8 cellular contexts compared by ENCODE assay signal in genomic region chr17:31023171-31023570, GRCh38. TPM values are rescaled to one million over a fixed set of nuclear protein-coding genes. Genes with fewer than 3 reads are reported as not detected.
DNase-seq lines count a peak whose midpoint lies in the region; ATAC-seq, FAIRE-seq and TF ChIP-seq lines count a peak whose summit lies in the region.
"Not testable (repeated sequence)": the region's sequence is repeated elsewhere in the genome, so short reads cannot be mapped to it uniquely, and the experiment has no call there.

No MANE protein-coding gene starts in this region.

- not testable (repeated sequence) for H3K27me3 Mint-ChIP-seq in GM23338 (ENCODE audit: insufficient read depth, low read depth, poor library complexity); WTC11 (ENCODE audit: low read depth)

- not testable (repeated sequence) for H3K27ac ChIP-seq in GM23338 (ENCODE audit: low read depth); Panc1 (ENCODE audit: low read length); right lobe of liver; small intestine (ENCODE audit: low read depth in 1 of 2, low read length in 1 of 2)

- H3K4me3 Mint-ChIP-seq in GM23338, WTC11: not testable (repeated sequence)

- POLR2A ChIA-PET in Panc1 (lab: Charles Lee); WTC11 (lab: Charles Lee): not testable (repeated sequence)

- not testable (repeated sequence) for TF ChIP-seq CTCF in GM23338 (conservative IDR thresholded peaks at IDR 0.05; ENCODE audit: low read depth in 2 of 2); Panc1 (IDR thresholded peaks at IDR 0.05); WTC11 (IDR thresholded peaks at IDR 0.05); right lobe of liver (IDR thresholded peaks at IDR 0.05); mucosa of descending colon (IDR thresholded peaks at IDR 0.05)

- in situ Hi-C loops in Panc1 (cut with HindIII; ENCODE audit: low pct_unique_long_range_greater_than_20kb, low sequenced_read_pairs), result not testable (repeated sequence)

- intact Hi-C loops in Panc1 (cut with micrococcal nuclease; ENCODE audit: unreplicated experiment); left colon (cut with DNase I, micrococcal nuclease); right lobe of liver (cut with DNase I); mucosa of descending colon (cut with DNase I, micrococcal nuclease): not testable (repeated sequence)

- not testable (repeated sequence) for H3K4me1 Mint-ChIP-seq in GM23338, WTC11

- 17% methylated on average over 1 of the region's 2 CpGs for WGBS in right lobe of liver (ENCODE audit: insufficient coverage, low coverage, low lambda C conversion rate, missing lambda C conversion rate)
- WGBS in small intestine, 3 donors, result 14 to 24% (median 20%) methylated on average over 1 of the region's 2 CpGs

- not testable (repeated sequence) for H3K9me3 ChIP-seq in Panc1 (ENCODE audit: control insufficient read depth, insufficient read depth, low read depth, low read length); right lobe of liver; mucosa of descending colon; small intestine (ENCODE audit: control insufficient read depth, low read depth)

- H3K4me3 ChIP-seq in GM23338; Panc1 (ENCODE audit: low read depth in 2 of 2, low read length in 2 of 2); right lobe of liver; mucosa of descending colon; small intestine (ENCODE audit: low read depth in 1 of 2, low read length in 2 of 2): not testable (repeated sequence)

- CTCF ChIA-PET in Panc1 (lab: Charles Lee); WTC11 (lab: Charles Lee): not testable (repeated sequence)

- not testable (repeated sequence) for H3F3A ChIP-seq in GM23338 (replicated peaks; ENCODE audit: low read depth)

- not testable (repeated sequence) for H4K20me1 ChIP-seq in GM23338 (replicated peaks; ENCODE audit: insufficient read depth)

- not testable (repeated sequence) for H3K79me2 ChIP-seq in GM23338 (replicated peaks; ENCODE audit: insufficient read depth)

- H3K9me3 Mint-ChIP-seq in GM23338, WTC11: not testable (repeated sequence)

- not testable (repeated sequence) for DNase-seq in GM23338 (ENCODE audit: low spot score); Panc1 (ENCODE audit: low read depth, low spot score); WTC11 (ENCODE audit: low spot score); left colon; left lobe of liver (ENCODE audit: low spot score); right lobe of liver; mucosa of descending colon
- DNase-seq in small intestine, result peak; percentile 27

- not testable (repeated sequence) for H3K36me3 ChIP-seq in GM23338 (ENCODE audit: insufficient read depth); Panc1 (ENCODE audit: control insufficient read depth, insufficient read depth, low read length); right lobe of liver; mucosa of descending colon (ENCODE audit: low read depth); small intestine (ENCODE audit: control insufficient read depth in 2 of 2, insufficient read depth in 2 of 2, low read length in 2 of 2)

- H3K36me3 Mint-ChIP-seq in GM23338 (ENCODE audit: low read depth); WTC11: not testable (repeated sequence)

- H3K4me1 ChIP-seq in GM23338 (ENCODE audit: insufficient read depth); Panc1 (ENCODE audit: control insufficient read depth, insufficient read depth, low read length); right lobe of liver; mucosa of descending colon (ENCODE audit: low read depth); small intestine (ENCODE audit: control insufficient read depth in 2 of 2, insufficient read depth in 1 of 2, low read depth in 1 of 2, low read length in 1 of 2): not testable (repeated sequence)

- H2AFZ ChIP-seq in GM23338, result not testable (repeated sequence)

- BruUV-seq in Panc1 (replicated peaks; lab: Mats Ljungman, UMichigan), result TSS peak; percentile 27

- H3K27ac Mint-ChIP-seq in GM23338, result peak overlapping the region; percentile 18
- peak overlapping the region; percentile 68; the same call in 1 of the 2 replicates for H3K27ac Mint-ChIP-seq in WTC11

- not testable (repeated sequence) for TF ChIP-seq POLR2A in right lobe of liver (IDR thresholded peaks at IDR 0.05)

- FAIRE-seq in small intestine (lab: Jason Lieb, UNC), result not testable (repeated sequence)

- not testable (repeated sequence) for H3K4me2 ChIP-seq in GM23338

- H3K9me2 ChIP-seq in GM23338 (ENCODE audit: insufficient read depth), result not testable (repeated sequence)

- H3K27me3 ChIP-seq in GM23338 (ENCODE audit: insufficient read depth); Panc1 (ENCODE audit: control insufficient read depth, insufficient read depth, low read length); right lobe of liver; small intestine (ENCODE audit: control insufficient read depth in 2 of 2, insufficient read depth in 2 of 2, low read length in 2 of 2): not testable (repeated sequence)

- ATAC-seq in GM23338, result peak; percentile 47; the same call in 1 of the 3 replicates
- ATAC-seq in Panc1, WTC11: not testable (repeated sequence)
- peak; percentile 100 for ATAC-seq in left colon
- peak; percentile 100 for ATAC-seq in left lobe of liver
- ATAC-seq in right lobe of liver, result peak; percentile 80 to 98 (median 88)
- ATAC-seq in mucosa of descending colon, result peak; percentile 88

RNA-seq across cellular contexts. Expression of gene RNF135, which starts 52.3 kb away (rescaled TPM):
- 3.7 and 9.4 TPM in 2 replicates for total RNA-seq in GM23338 (2014; rRNA removed; shearing (Covaris generic))
- 6.8 and 9.8 TPM in 2 replicates for polyA plus RNA-seq in GM23338 (2016; fragmentation: Nextera tagmentation; extraction: Ambion mirVana)
- total RNA-seq in Panc1 (2021; ENCODE audit: unreplicated experiment), result 41.8 TPM
- polyA plus RNA-seq in Panc1 (2012; ENCODE audit: insufficient read length), result 38.0 TPM
- 10.3 to 12.3 TPM (median 10.4 TPM) in 3 replicates for total RNA-seq in WTC11 (2021)
- 10 to 100 TPM; 19.2 to 27.0 TPM for total RNA-seq in left colon
- total RNA-seq in left lobe of liver, result 4.7 TPM
- 1 to 10 TPM; 3.7 to 6.1 (median 4.6) TPM for total RNA-seq in right lobe of liver
- total RNA-seq in mucosa of descending colon, result 10 to 100 TPM; 22.9 to 27.9 (median 24.1) TPM
- 10 to 100 TPM; 12.3 to 20.5 (median 16.3) TPM for polyA plus RNA-seq in small intestine
